8 cellular contexts compared by ENCODE assay signal in genomic region chr22:24951942-24952836, GRCh38. TPM values are rescaled to one million over a fixed set of nuclear protein-coding genes. Genes with fewer than 3 reads are reported as not detected.
DNase-seq lines count a peak whose midpoint lies in the region; ATAC-seq and TF ChIP-seq lines count a peak whose summit lies in the region.

TSS of gene KIAA1671 (plus strand) at chr22:24952716. CDS start at chr22:25028000, 75,284 bp downstream.

- H3K4me3 Mint-ChIP-seq in activated CD4-positive, alpha-beta T cell treated with anti-CD3 and anti-CD28 coated beads, Interleukin-2, amount 10 ng/mL, durations not matched to agents 24 days and 14 days = peak within 1 kb of the TSS; percentile 87

- H3K9me3 Mint-ChIP-seq in activated CD4-positive, alpha-beta T cell treated with anti-CD3 and anti-CD28 coated beads, Interleukin-2, amount 10 ng/mL, durations not matched to agents 24 days and 14 days = no peaks in the 10 kb centered on the region

- TF ChIP-seq CTCF in coronary artery (IDR thresholded peaks at IDR 0.05) = peak; percentile 96

- peak; percentile 60 for ATAC-seq in HG02852 (IDR thresholded peaks at IDR 0.05; ENCODE audit: unreplicated experiment)
- peak; percentile 85 for ATAC-seq in left colon
- ATAC-seq in HG02840 (IDR thresholded peaks at IDR 0.05; ENCODE audit: low FRiP score, unreplicated experiment) = no peak

- intact Hi-C loops in activated CD4-positive, alpha-beta T cell treated with anti-CD3 and anti-CD28 coated beads, Interleukin-2, amount 10 ng/mL, durations not matched to agents 24 days and 14 days (cut with micrococcal nuclease) = loop anchor here (1.0 kb wide), 2 partner anchors 42 to 96 kb away; no protein-coding TSS in a partner anchor
- intact Hi-C loops in left colon (cut with DNase I, micrococcal nuclease) = loop anchor here (2.0 to 10.0 kb wide), 2 partner anchors 93 to 99 kb away; no protein-coding TSS in a partner anchor

- peak within 1 kb of the TSS; percentile 62 for H3K27ac Mint-ChIP-seq in activated CD4-positive, alpha-beta T cell treated with anti-CD3 and anti-CD28 coated beads, Interleukin-2, amount 10 ng/mL, durations not matched to agents 24 days and 14 days

- DNase-seq in ELF-1 (ENCODE audit: low read depth, low spot score) (peak; percentile 97), NCI-H524 (lab: John Stamatoyannopoulos, UW) (peak; percentile 79 to 90), coronary artery (ENCODE audit: low spot score) (peak; percentile 87), left colon (peak; percentile 81 to 88)
- peak; percentile 98 for DNase-seq in activated CD4-positive, alpha-beta T cell treated with anti-CD3 and anti-CD28 coated beads, Interleukin-2, amount 10 ng/mL, durations not matched to agents 24 days and 14 days
- DNase-seq in stimulated activated CD4-positive, alpha-beta T cell treated with anti-CD3 and anti-CD28 coated beads, Interleukin-1b, Interleukin-23, amount 100 ng/mL, for 24 hours (ENCODE audit: low read depth in 4 of 4, low spot score in 1 of 4) = peak; percentile 67 to 80 (median 77)

- H3K4me3 ChIP-seq in coronary artery = peak within 1 kb of the TSS; percentile 82

- H3K4me1 Mint-ChIP-seq in activated CD4-positive, alpha-beta T cell treated with anti-CD3 and anti-CD28 coated beads, Interleukin-2, amount 10 ng/mL, durations not matched to agents 24 days and 14 days = peaks cover 20% of the 10 kb centered on the region

- peak within 1 kb of the TSS; percentile 73 to 81 for H3K27ac ChIP-seq in coronary artery

- peaks cover 54% of the 10 kb centered on the region for H3K27me3 Mint-ChIP-seq in activated CD4-positive, alpha-beta T cell treated with anti-CD3 and anti-CD28 coated beads, Interleukin-2, amount 10 ng/mL, durations not matched to agents 24 days and 14 days

- H3K36me3 Mint-ChIP-seq in activated CD4-positive, alpha-beta T cell treated with anti-CD3 and anti-CD28 coated beads, Interleukin-2, amount 10 ng/mL, durations not matched to agents 24 days and 14 days (ENCODE audit: low read depth) = no peaks in the 10 kb centered on the region

RNA-seq across cellular contexts. Expression of gene KIAA1671, which starts in this region (rescaled TPM):
- 11.2 and 11.4 TPM in 2 replicates for total RNA-seq in activated CD4-positive, alpha-beta T cell treated with anti-CD3 and anti-CD28 coated beads, Interleukin-2, amount 10 ng/mL, durations not matched to agents 24 days and 14 days
- 100 to 1,000 TPM; 100 to 106 TPM for total RNA-seq in left colon
